1 cellular context compared by ENCODE assay signal in genomic region chr1:31214316-31215082, GRCh38.
TF ChIP-seq lines count a peak whose summit lies in the region.

No MANE protein-coding gene starts in this region.

TF ChIP-seq in SK-N-SH, 30 proteins besides CTCF, POLR2A, EP300 and RAD21 (continued from another document):
- TF ChIP-seq USF1 (IDR thresholded peaks at IDR 0.05; ENCODE audit: borderline replicate concordance, low read depth): no peak
